3 cellular contexts compared by ENCODE assay signal in genomic region chr6:153059757-153060156, GRCh38.
TF ChIP-seq lines count a peak whose summit lies in the region.

No MANE protein-coding gene starts in this region.

TF ChIP-seq in SK-N-SH, 30 proteins besides CTCF, POLR2A, EP300 and RAD21 (continued from another document):
- TF ChIP-seq, protein P1, sequence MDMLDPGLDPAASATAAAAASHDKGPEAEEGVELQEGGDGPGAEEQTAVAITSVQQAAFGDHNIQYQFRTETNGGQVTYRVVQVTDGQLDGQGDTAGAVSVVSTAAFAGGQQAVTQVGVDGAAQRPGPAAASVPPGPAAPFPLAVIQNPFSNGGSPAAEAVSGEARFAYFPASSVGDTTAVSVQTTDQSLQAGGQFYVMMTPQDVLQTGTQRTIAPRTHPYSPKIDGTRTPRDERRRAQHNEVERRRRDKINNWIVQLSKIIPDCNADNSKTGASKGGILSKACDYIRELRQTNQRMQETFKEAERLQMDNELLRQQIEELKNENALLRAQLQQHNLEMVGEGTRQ (IDR thresholded peaks at IDR 0.05; ENCODE audit: borderline replicate concordance, low read depth, low read length), result no peak
- no peak for TF ChIP-seq SIN3A (IDR thresholded peaks at IDR 0.05; ENCODE audit: borderline replicate concordance, low read depth, low read length)

TF ChIP-seq in SK-N-SH treated with all-trans-retinoic acid at 6 μM for 48 hours, 23 proteins besides CTCF, POLR2A, EP300 and RAD21 (continued from another document):
- TF ChIP-seq POU6F1 (CRISPR knock-in tag; IDR thresholded peaks at IDR 0.05; ENCODE audit: borderline replicate concordance, low read depth), result no peak
- no peak for TF ChIP-seq TCF4 (CRISPR knock-in tag; IDR thresholded peaks at IDR 0.05; ENCODE audit: borderline replicate concordance)
- no peak for TF ChIP-seq GLIS3 (CRISPR knock-in tag; IDR thresholded peaks at IDR 0.05)
- no peak for TF ChIP-seq ISL1 (CRISPR knock-in tag; IDR thresholded peaks at IDR 0.05)
- TF ChIP-seq, protein P2, sequence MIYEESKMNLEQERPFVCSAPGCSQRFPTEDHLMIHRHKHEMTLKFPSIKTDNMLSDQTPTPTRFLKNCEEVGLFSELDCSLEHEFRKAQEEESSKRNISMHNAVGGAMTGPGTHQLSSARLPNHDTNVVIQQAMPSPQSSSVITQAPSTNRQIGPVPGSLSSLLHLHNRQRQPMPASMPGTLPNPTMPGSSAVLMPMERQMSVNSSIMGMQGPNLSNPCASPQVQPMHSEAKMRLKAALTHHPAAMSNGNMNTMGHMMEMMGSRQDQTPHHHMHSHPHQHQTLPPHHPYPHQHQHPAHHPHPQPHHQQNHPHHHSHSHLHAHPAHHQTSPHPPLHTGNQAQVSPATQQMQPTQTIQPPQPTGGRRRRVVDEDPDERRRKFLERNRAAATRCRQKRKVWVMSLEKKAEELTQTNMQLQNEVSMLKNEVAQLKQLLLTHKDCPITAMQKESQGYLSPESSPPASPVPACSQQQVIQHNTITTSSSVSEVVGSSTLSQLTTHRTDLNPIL (CRISPR knock-in tag; IDR thresholded peaks at IDR 0.05; ENCODE audit: low read depth), result no peak
- TF ChIP-seq ZNF8 (CRISPR knock-in tag; IDR thresholded peaks at IDR 0.05), result no peak
- TF ChIP-seq ZFP30 (CRISPR knock-in tag; IDR thresholded peaks at IDR 0.05), result no peak
- TF ChIP-seq SNAI2 (CRISPR knock-in tag; IDR thresholded peaks at IDR 0.05), result no peak

TF ChIP-seq in IMR-90, 13 proteins besides CTCF, POLR2A, EP300 and RAD21 (continued from another document):
- TF ChIP-seq ELK1 (IDR thresholded peaks at IDR 0.05; ENCODE audit: borderline replicate concordance, low read depth, low read length), result no peak
- TF ChIP-seq MAZ (IDR thresholded peaks at IDR 0.05; ENCODE audit: borderline replicate concordance, low read depth, low read length), result no peak
- TF ChIP-seq FOS (IDR thresholded peaks at IDR 0.05; ENCODE audit: low read depth, low read length), result no peak
- TF ChIP-seq, protein P1 (IDR thresholded peaks at IDR 0.05; ENCODE audit: low read depth, low read length), result no peak
